Comparison of ENCODE assay signal across 10 cellular contexts in genomic region chr20:50514035-50514337, GRCh38. TPM values are rescaled to one million over a fixed set of nuclear protein-coding genes. Genes with fewer than 3 reads are reported as not detected.
DNase-seq lines count a peak whose midpoint lies in the region; ATAC-seq and TF ChIP-seq lines count a peak whose summit lies in the region.
"Had no signal": no experiment of that assay in that cellular context is flagged by ENCODE, and none has a peak within 500 bp of the region (broad histone marks: within the 10 kb centered on the region; RNA-seq: fewer than 3 reads in every experiment).

No MANE protein-coding gene starts in this region.

- TF ChIP-seq CTCF in tibial nerve (IDR thresholded peaks at IDR 0.05) = no peak

- peak overlapping the region; percentile 94 for H3K4me3 Mint-ChIP-seq in activated naive CD4-positive, alpha-beta T cell treated with anti-CD3 and anti-CD28 coated beads, Interleukin-2, amount 10 ng/mL, durations not matched to agents 7 days and 5 days
- H3K4me3 Mint-ChIP-seq in activated naive CD8-positive, alpha-beta T cell treated with anti-CD3 and anti-CD28 coated beads, Interleukin-2, amount 50 U/mL, for 24 hours = peak overlapping the region; percentile 95
- peak overlapping the region; percentile 99 for H3K4me3 Mint-ChIP-seq in memory B cell

- no peaks in the 10 kb centered on the region for H3K9me3 Mint-ChIP-seq in activated naive CD4-positive, alpha-beta T cell treated with anti-CD3 and anti-CD28 coated beads, Interleukin-2, amount 10 ng/mL, durations not matched to agents 7 days and 5 days
- no peaks in the 10 kb centered on the region for H3K9me3 Mint-ChIP-seq in activated naive CD8-positive, alpha-beta T cell treated with anti-CD3 and anti-CD28 coated beads, Interleukin-2, amount 50 U/mL, for 24 hours
- H3K9me3 Mint-ChIP-seq in memory B cell = no peaks in the 10 kb centered on the region

- no peaks in the 10 kb centered on the region for H3K36me3 ChIP-seq in tibial nerve

- no peak for DNase-seq in activated naive CD4-positive, alpha-beta T cell treated with anti-CD3 and anti-CD28 coated beads, Interleukin-2, amount 10 ng/mL, durations not matched to agents 7 days and 5 days
- DNase-seq in activated naive CD4-positive, alpha-beta T cell treated with Interleukin-2 at 50 U/mL for 16 hours = no peak
- DNase-seq in activated naive CD8-positive, alpha-beta T cell treated with anti-CD3 and anti-CD28 coated beads, Interleukin-2, amount 50 U/mL, for 24 hours = no peak
- DNase-seq in memory B cell (ENCODE audit: low spot score in 2 of 2) = no peak
- DNase-seq in tibial nerve (ENCODE audit: low spot score in 2 of 2) = no peak
- DNase-seq: central memory CD4-positive, alpha-beta T cell; retina had no signal

- ATAC-seq in activated naive CD8-positive, alpha-beta T cell treated with anti-CD3 and anti-CD28 coated beads, Interleukin-2, amount 50 U/mL, for 24 hours = no peak
- ATAC-seq in memory B cell (ENCODE audit: low read depth) = no peak
- no peak for ATAC-seq in GM21528 (IDR thresholded peaks at IDR 0.05; ENCODE audit: low FRiP score, unreplicated experiment)
- ATAC-seq in HG02763 (IDR thresholded peaks at IDR 0.05; ENCODE audit: unreplicated experiment) = no peak
- ATAC-seq in GM21423 (IDR thresholded peaks at IDR 0.05; ENCODE audit: unreplicated experiment) = no peak

- peak overlapping the region in 3 of 4 donors; percentile 9 to 71 (median 32) for H3K27ac ChIP-seq in tibial nerve

- peaks cover 76% of the 10 kb centered on the region for H3K4me1 Mint-ChIP-seq in activated naive CD4-positive, alpha-beta T cell treated with anti-CD3 and anti-CD28 coated beads, Interleukin-2, amount 10 ng/mL, durations not matched to agents 7 days and 5 days
- peaks cover 84% of the 10 kb centered on the region for H3K4me1 Mint-ChIP-seq in activated naive CD8-positive, alpha-beta T cell treated with anti-CD3 and anti-CD28 coated beads, Interleukin-2, amount 50 U/mL, for 24 hours
- peaks cover 58% of the 10 kb centered on the region for H3K4me1 Mint-ChIP-seq in memory B cell

- peak overlapping the region; percentile 93 for H3K27ac Mint-ChIP-seq in activated naive CD4-positive, alpha-beta T cell treated with anti-CD3 and anti-CD28 coated beads, Interleukin-2, amount 10 ng/mL, durations not matched to agents 7 days and 5 days
- peak overlapping the region; percentile 95 for H3K27ac Mint-ChIP-seq in activated naive CD8-positive, alpha-beta T cell treated with anti-CD3 and anti-CD28 coated beads, Interleukin-2, amount 50 U/mL, for 24 hours
- H3K27ac Mint-ChIP-seq in memory B cell = peak overlapping the region; percentile 99

- CTCF ChIA-PET in activated naive CD4-positive, alpha-beta T cell treated with anti-CD3 and anti-CD28 coated beads, Interleukin-2, amount 10 ng/mL, durations not matched to agents 7 days and 5 days (lab: Charles Lee) = interaction anchor here (1.3 to 3.5 kb wide), 4 partner anchors 10 to 62 kb away, joined by 4 to 19 read pairs (median 4); no protein-coding TSS in a partner anchor

- TF ChIP-seq POLR2A in tibial nerve (IDR thresholded peaks at IDR 0.05) = no peak

- no peak overlapping the region for H3K4me3 ChIP-seq in tibial nerve

- H3K4me1 ChIP-seq in tibial nerve = peaks cover 0 to 86% (median 60%) of the 10 kb centered on the region in 4 donors

- H3K36me3 Mint-ChIP-seq in activated naive CD4-positive, alpha-beta T cell treated with anti-CD3 and anti-CD28 coated beads, Interleukin-2, amount 10 ng/mL, durations not matched to agents 7 days and 5 days = peaks cover 41% of the 10 kb centered on the region
- peaks cover 25% of the 10 kb centered on the region for H3K36me3 Mint-ChIP-seq in activated naive CD8-positive, alpha-beta T cell treated with anti-CD3 and anti-CD28 coated beads, Interleukin-2, amount 50 U/mL, for 24 hours (ENCODE audit: low read depth)
- peaks cover 15% of the 10 kb centered on the region for H3K36me3 Mint-ChIP-seq in memory B cell

- 94 to 95% methylated on average over 2 of the region's 2 CpGs for WGBS in tibial nerve, 2 donors

- no peaks in the 10 kb centered on the region for H3K27me3 ChIP-seq in tibial nerve

- no peaks in the 10 kb centered on the region for H3K9me3 ChIP-seq in tibial nerve

- H3K27me3 Mint-ChIP-seq in activated naive CD4-positive, alpha-beta T cell treated with anti-CD3 and anti-CD28 coated beads, Interleukin-2, amount 10 ng/mL, durations not matched to agents 7 days and 5 days = no peaks in the 10 kb centered on the region
- H3K27me3 Mint-ChIP-seq in activated naive CD8-positive, alpha-beta T cell treated with anti-CD3 and anti-CD28 coated beads, Interleukin-2, amount 50 U/mL, for 24 hours = no peaks in the 10 kb centered on the region
- H3K27me3 Mint-ChIP-seq in memory B cell = no peaks in the 10 kb centered on the region

- TF ChIP-seq EP300 in tibial nerve (IDR thresholded peaks at IDR 0.05) = no peak

RNA-seq across cellular contexts. Expression of gene PTPN1, which starts 3.8 kb away (rescaled TPM):
- total RNA-seq in tibial nerve = 10 to 100 TPM; 20.7 to 26.7 (median 23.7) TPM
